In the genomic region with DNA sequence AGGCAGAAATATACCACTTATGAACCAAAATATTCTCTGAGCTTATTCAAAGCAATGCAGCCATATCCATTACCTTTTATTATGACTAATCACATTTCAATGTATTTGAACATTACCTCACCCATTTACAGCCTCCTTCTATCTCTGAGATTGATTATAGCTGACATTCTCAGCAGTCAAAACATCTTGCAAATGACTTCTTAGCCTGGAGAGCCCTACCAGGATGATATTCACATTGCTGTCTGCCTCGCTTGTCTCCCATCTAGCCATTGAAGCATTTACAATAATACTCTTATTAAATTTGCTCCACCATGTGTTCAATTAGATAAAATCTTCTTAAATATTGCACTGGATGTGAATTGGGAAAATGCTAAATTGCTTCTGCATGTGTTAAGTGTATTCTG, we compare ENCODE assay signal across 31 cellular contexts.
"Had no signal": no experiment of that assay in that cellular context is flagged by ENCODE, and none has a peak within 500 bp of the region (broad histone marks: within the 10 kb centered on the region; RNA-seq: fewer than 3 reads in every experiment).

No MANE protein-coding gene starts in this region.

- H3K4me1 Mint-ChIP-seq: activated CD4-positive, alpha-beta memory T cell treated with anti-CD3 and anti-CD28 coated beads, Interleukin-2, amount 10 ng/mL, durations not matched to agents 7 days and 5 days; activated CD4-positive, alpha-beta T cell treated with anti-CD3 and anti-CD28 coated beads, Interleukin-2, amount 10 ng/mL, durations not matched to agents 7 days and 5 days; activated T-helper 17 cell treated with anti-CD3 and anti-CD28 coated beads, Interleukin-2, amount 50 U/mL, for 72 hours; endodermal cell; nephron; stimulated activated memory B cell treated with anti-CD40 and anti-IgM and Interleukin-4, amounts not matched to agents 10 μg/mL and 1 μg/mL and 100 μg/mL, for 72 hours; stimulated activated naive CD8-positive, alpha-beta T cell treated with anti-CD3 and anti-CD28 coated beads, Interleukin-15, amount 100 ng/mL, for 72 hours; T-helper 17 cell had no signal

- H3K27ac ChIP-seq: epithelial cell of prostate, esophagus squamous epithelium, heart right ventricle, left ventricle myocardium inferior, pancreas, psoas muscle, right atrium auricular region, upper lobe of left lung had no signal

- H3K36me3 Mint-ChIP-seq: stimulated activated memory B cell treated with anti-CD40 and anti-IgM and Interleukin-4, amounts not matched to agents 10 μg/mL and 1 μg/mL and 100 μg/mL, for 72 hours had no signal

- H3K9me3 Mint-ChIP-seq: activated CD4-positive, alpha-beta memory T cell treated with anti-CD3 and anti-CD28 coated beads, Interleukin-2, amount 10 ng/mL, durations not matched to agents 7 days and 5 days; activated CD4-positive, alpha-beta T cell treated with anti-CD3 and anti-CD28 coated beads, Interleukin-2, amount 10 ng/mL, durations not matched to agents 7 days and 5 days; activated T-cell treated with anti-CD3 and anti-CD28 coated beads, Interleukin-2, amount 50 U/mL, for 24 hours; activated T-helper 17 cell treated with anti-CD3 and anti-CD28 coated beads, Interleukin-2, amount 50 U/mL, for 72 hours; nephron had no signal

- ATAC-seq: activated T-helper 17 cell treated with anti-CD3 and anti-CD28 coated beads, Interleukin-2, amount 50 U/mL, for 72 hours; heart right ventricle; mucosa of descending colon; pancreas; psoas muscle; stimulated activated memory B cell treated with anti-CD40 and anti-IgM and Interleukin-4, amounts not matched to agents 10 μg/mL and 1 μg/mL and 100 μg/mL, for 72 hours; stimulated activated naive CD8-positive, alpha-beta T cell treated with anti-CD3 and anti-CD28 coated beads, Interleukin-15, amount 100 ng/mL, for 72 hours; T-helper 17 cell had no signal

- DNase-seq: activated CD4-positive, alpha-beta memory T cell treated with anti-CD3 and anti-CD28 coated beads, Interleukin-2, amount 10 ng/mL, durations not matched to agents 7 days and 5 days; activated CD4-positive, alpha-beta T cell treated with anti-CD3 and anti-CD28 coated beads for 1 hour; activated CD4-positive, alpha-beta T cell treated with anti-CD3 and anti-CD28 coated beads, Interleukin-2, amount 10 ng/mL, durations not matched to agents 7 days and 5 days; activated CD8-positive, alpha-beta memory T cell treated with anti-CD3 and anti-CD28 coated beads, Interleukin-2, amount 50 U/mL, for 48 hours; activated gamma-delta T cell treated with Interleukin-2 at 50 U/mL for 16 hours; activated naive CD4-positive, alpha-beta T cell treated with anti-CD3 and anti-CD28 coated beads, Interleukin-2, amount 50 U/mL, for 16 hours; activated T-cell treated with anti-CD3 and anti-CD28 coated beads, Interleukin-2, amount 50 U/mL, for 24 hours; amniotic stem cell; cerebellar nuclear complex; endodermal cell; esophagus squamous epithelium; foreskin melanocyte; heart right ventricle; left ventricle myocardium inferior; mucosa of descending colon; pancreas; psoas muscle; stimulated activated CD4-positive, alpha-beta T cell treated with anti-CD3 and anti-CD28 coated beads, Interleukin-1b, Interleukin-23, amount 100 ng/mL, for 48 hours; stimulated activated CD4-positive, alpha-beta T cell treated with anti-CD3 and anti-CD28 coated beads, Interleukin-4, amount 100 ng/mL, for 4 hours; stimulated activated CD8-positive, alpha-beta memory T cell treated with anti-CD3 and anti-CD28 coated beads, Interleukin-4, amount 100 ng/mL, for 48 hours; stimulated activated naive CD8-positive, alpha-beta T cell treated with anti-CD3 and anti-CD28 coated beads, Interleukin-15, amount 100 ng/mL, for 72 hours; substantia nigra; T-helper 17 cell; T1000; upper lobe of left lung had no signal

- H3K27ac Mint-ChIP-seq: activated CD4-positive, alpha-beta memory T cell treated with anti-CD3 and anti-CD28 coated beads, Interleukin-2, amount 10 ng/mL, durations not matched to agents 7 days and 5 days; activated CD4-positive, alpha-beta T cell treated with anti-CD3 and anti-CD28 coated beads, Interleukin-2, amount 10 ng/mL, durations not matched to agents 7 days and 5 days; activated T-cell treated with anti-CD3 and anti-CD28 coated beads, Interleukin-2, amount 50 U/mL, for 24 hours; activated T-helper 17 cell treated with anti-CD3 and anti-CD28 coated beads, Interleukin-2, amount 50 U/mL, for 72 hours; endodermal cell; nephron; stimulated activated memory B cell treated with anti-CD40 and anti-IgM and Interleukin-4, amounts not matched to agents 10 μg/mL and 1 μg/mL and 100 μg/mL, for 72 hours; stimulated activated naive CD8-positive, alpha-beta T cell treated with anti-CD3 and anti-CD28 coated beads, Interleukin-15, amount 100 ng/mL, for 72 hours; T-helper 17 cell had no signal

- H3K4me3 Mint-ChIP-seq: activated CD4-positive, alpha-beta memory T cell treated with anti-CD3 and anti-CD28 coated beads, Interleukin-2, amount 10 ng/mL, durations not matched to agents 7 days and 5 days; activated CD4-positive, alpha-beta T cell treated with anti-CD3 and anti-CD28 coated beads, Interleukin-2, amount 10 ng/mL, durations not matched to agents 7 days and 5 days; activated T-cell treated with anti-CD3 and anti-CD28 coated beads, Interleukin-2, amount 50 U/mL, for 24 hours; activated T-helper 17 cell treated with anti-CD3 and anti-CD28 coated beads, Interleukin-2, amount 50 U/mL, for 72 hours; endodermal cell; nephron; stimulated activated memory B cell treated with anti-CD40 and anti-IgM and Interleukin-4, amounts not matched to agents 10 μg/mL and 1 μg/mL and 100 μg/mL, for 72 hours; stimulated activated naive CD8-positive, alpha-beta T cell treated with anti-CD3 and anti-CD28 coated beads, Interleukin-15, amount 100 ng/mL, for 72 hours; T-helper 17 cell had no signal

- H3K27me3 Mint-ChIP-seq: activated CD4-positive, alpha-beta memory T cell treated with anti-CD3 and anti-CD28 coated beads, Interleukin-2, amount 10 ng/mL, durations not matched to agents 7 days and 5 days; activated CD4-positive, alpha-beta T cell treated with anti-CD3 and anti-CD28 coated beads, Interleukin-2, amount 10 ng/mL, durations not matched to agents 7 days and 5 days; activated T-cell treated with anti-CD3 and anti-CD28 coated beads, Interleukin-2, amount 50 U/mL, for 24 hours; activated T-helper 17 cell treated with anti-CD3 and anti-CD28 coated beads, Interleukin-2, amount 50 U/mL, for 72 hours; stimulated activated memory B cell treated with anti-CD40 and anti-IgM and Interleukin-4, amounts not matched to agents 10 μg/mL and 1 μg/mL and 100 μg/mL, for 72 hours; stimulated activated naive CD8-positive, alpha-beta T cell treated with anti-CD3 and anti-CD28 coated beads, Interleukin-15, amount 100 ng/mL, for 72 hours; T-helper 17 cell had no signal

- H3K4me3 ChIP-seq: esophagus squamous epithelium, heart right ventricle, left ventricle myocardium inferior, mucosa of descending colon, pancreas, psoas muscle, right atrium auricular region, smooth muscle cell, upper lobe of left lung had no signal
